ENCODE assay signal across 9 cellular contexts in genomic region chr20:3798908-3799248, GRCh38. TPM values are rescaled to one million over a fixed set of nuclear protein-coding genes. Genes with fewer than 3 reads are reported as not detected.
DNase-seq lines count a peak whose midpoint lies in the region; ATAC-seq, FAIRE-seq and TF ChIP-seq lines count a peak whose summit lies in the region.
"Had no signal": no experiment of that assay in that cellular context is flagged by ENCODE, and none has a peak within 500 bp of the region (broad histone marks: within the 10 kb centered on the region; RNA-seq: fewer than 3 reads in every experiment).

No MANE protein-coding gene starts in this region.

- H3K4me3 ChIP-seq in OCI-LY1 (ENCODE audit: low read depth, low read length, poor library complexity, severe bottlenecking) (peak overlapping the region; percentile 86), esophagus muscularis mucosa (no peak overlapping the region), sigmoid colon (no peak overlapping the region), body of pancreas (no peak overlapping the region)

- DNase-seq in GM19239 (ENCODE audit: insufficient read length, low spot score) = no peak
- DNase-seq in esophagus muscularis mucosa (ENCODE audit: extremely low spot score) = no peak
- DNase-seq in sigmoid colon = no peak
- no peak for DNase-seq in body of pancreas
- DNase-seq in iPS-NIHi11 (ENCODE audit: low spot score) = no peak
- DNase-seq in NCI-H1694 (lab: John Stamatoyannopoulos, UW) = no peak
- DNase-seq: activated CD4-positive, alpha-beta T cell treated with anti-CD3 and anti-CD28 coated beads for 1 hour had no signal

- peak overlapping the region; percentile 96 for H3K9ac ChIP-seq in OCI-LY1 (ENCODE audit: low read length)

- ATAC-seq in body of pancreas (no peak), HG02610 (IDR thresholded peaks at IDR 0.05; ENCODE audit: unreplicated experiment) (no peak)

- H3F3A ChIP-seq in OCI-LY1 (ENCODE audit: insufficient read depth, low read length) = no peaks in the 10 kb centered on the region

- H3K9me3 ChIP-seq in OCI-LY1 (ENCODE audit: low read length) (no peaks in the 10 kb centered on the region), esophagus muscularis mucosa (no peaks in the 10 kb centered on the region), sigmoid colon (no peaks in the 10 kb centered on the region), body of pancreas (no peaks in the 10 kb centered on the region)

- no peaks in the 10 kb centered on the region for H4K20me1 ChIP-seq in OCI-LY1 (ENCODE audit: insufficient read depth, low read length)

- H3K27ac ChIP-seq in OCI-LY1 (ENCODE audit: low read depth, low read length, poor library complexity, severe bottlenecking) (peak overlapping the region; percentile 95), esophagus muscularis mucosa (replicated peaks in 1 of 4) (peak overlapping the region; percentile 95 to 99 (median 98)), sigmoid colon (peak overlapping the region; percentile 47 to 99 (median 74)), body of pancreas (no peak overlapping the region)

- TF ChIP-seq POLR2A in esophagus muscularis mucosa (IDR thresholded peaks at IDR 0.05; ENCODE audit: low read depth) (no peak), sigmoid colon (IDR thresholded peaks at IDR 0.05) (no peak), body of pancreas (IDR thresholded peaks at IDR 0.05) (no peak)

- WGBS in esophagus muscularis mucosa = 93% methylated on average over 2 of the region's 3 CpGs
- 83 to 92% methylated on average over 3 of the region's 3 CpGs for WGBS in sigmoid colon, 2 donors
- 93 to 96% methylated on average over 2 to 3 of the region's 3 CpGs for WGBS in body of pancreas, 2 donors

- H3K4me1 ChIP-seq in OCI-LY1 (ENCODE audit: insufficient read depth, low read length, severe bottlenecking) = peaks cover 44% of the 10 kb centered on the region
- peaks cover 15 to 64% (median 57%) of the 10 kb centered on the region in 4 donors for H3K4me1 ChIP-seq in esophagus muscularis mucosa
- H3K4me1 ChIP-seq in sigmoid colon = peaks cover 0 to 50% (median 44%) of the 10 kb centered on the region in 4 donors
- H3K4me1 ChIP-seq in body of pancreas = peaks cover 28% of the 10 kb centered on the region

- no peak overlapping the region for H2AFZ ChIP-seq in OCI-LY1 (ENCODE audit: low read length)

- H3K9me2 ChIP-seq in OCI-LY1 (ENCODE audit: low read depth, low read length) = no peaks in the 10 kb centered on the region

- intact Hi-C loops in esophagus muscularis mucosa (cut with DNase I) = no loop called here
- intact Hi-C loops in sigmoid colon (cut with DNase I) = no loop called here
- intact Hi-C loops in body of pancreas (cut with DNase I) = no loop called here

- peak; percentile 73 for FAIRE-seq in GM19239 (lab: Jason Lieb, UNC)

- H3K36me3 ChIP-seq in OCI-LY1 (ENCODE audit: insufficient read depth, low read length) (peaks cover 40% of the 10 kb centered on the region), esophagus muscularis mucosa (peaks cover 32 to 61% (median 45%) of the 10 kb centered on the region in 4 donors), sigmoid colon (peaks cover 10 to 53% (median 40%) of the 10 kb centered on the region in 4 donors), body of pancreas (replicated peaks in 1 of 2; ENCODE audit: insufficient read depth in 1 of 2, low read depth in 2 of 2) (no peaks in the 10 kb centered on the region)

- no peak for TF ChIP-seq EP300 in esophagus muscularis mucosa (IDR thresholded peaks at IDR 0.05)
- TF ChIP-seq EP300 in sigmoid colon (IDR thresholded peaks at IDR 0.05) = no peak

- 0 out of 2 replicates have a peak, but pooled peaks cover 6% of the 10 kb centered on the region for H3K79me2 ChIP-seq in OCI-LY1 (ENCODE audit: insufficient read depth, low read length)

- TF ChIP-seq CTCF in OCI-LY1 (IDR thresholded peaks at IDR 0.05; ENCODE audit: low read length) (no peak), esophagus muscularis mucosa (IDR thresholded peaks at IDR 0.05) (no peak), sigmoid colon (IDR thresholded peaks at IDR 0.05) (no peak), body of pancreas (IDR thresholded peaks at IDR 0.05) (no peak)

- no peaks in the 10 kb centered on the region for H3K27me3 ChIP-seq in OCI-LY1 (ENCODE audit: insufficient read depth, low read length)
- no peaks in the 10 kb centered on the region for H3K27me3 ChIP-seq in esophagus muscularis mucosa
- H3K27me3 ChIP-seq in sigmoid colon = no peaks in the 10 kb centered on the region
- no peaks in the 10 kb centered on the region for H3K27me3 ChIP-seq in body of pancreas

- peak overlapping the region; percentile 95 for H3K4me2 ChIP-seq in OCI-LY1 (ENCODE audit: low read length)

RNA-seq across cellular contexts. Expression of gene CDC25B, which starts 2.8 kb away (rescaled TPM):
- 10 to 100 TPM; 29.9 to 43.1 (median 35.6) TPM for total RNA-seq in esophagus muscularis mucosa
- 10 to 100 TPM; 18.9 to 59.8 (median 26.9) TPM for total RNA-seq in sigmoid colon
- 10 to 100 TPM; 12.5 to 65.8 (median 13.8) TPM for polyA plus RNA-seq in sigmoid colon
- 10 to 100 TPM in 1 of 2 donors, 1 to 10 TPM in 1; 8.8 to 22.7 TPM for total RNA-seq in body of pancreas

RNA-seq across cellular contexts. Expression of gene CENPB, which starts 12.3 kb away (rescaled TPM):
- total RNA-seq in esophagus muscularis mucosa (100 to 1,000 TPM; 131 to 225 (median 199) TPM), sigmoid colon (10 to 100 TPM; 73.4 to 99.9 (median 84.3) TPM), body of pancreas (10 to 100 TPM; 57.9 to 61.0 TPM)
- polyA plus RNA-seq in sigmoid colon = 10 to 100 TPM; 52.7 to 71.4 (median 58.9) TPM

RNA-seq across cellular contexts. Expression of gene SPEF1, which starts 17.6 kb away (rescaled TPM):
- total RNA-seq in esophagus muscularis mucosa (under 1 TPM in 1 of 4 donors, not detected in 3; 0.50 TPM), sigmoid colon (under 1 TPM in 1 of 4 donors, not detected in 3; 0.81 TPM), body of pancreas (1 to 10 TPM in 1 of 2 donors, under 1 TPM in 1; 0.66 to 1.3 TPM)
- polyA plus RNA-seq in sigmoid colon = under 1 TPM in 1 of 3 donors, not detected in 2; 0.12 TPM

RNA-seq across cellular contexts. Expression of gene AP5S1, which starts 21.5 kb away (rescaled TPM):
- total RNA-seq in esophagus muscularis mucosa (10 to 100 TPM in 3 of 4 donors, 1 to 10 TPM in 1; 7.9 to 11.7 (median 11.2) TPM), sigmoid colon (10 to 100 TPM in 1 of 4 donors, 1 to 10 TPM in 3; 5.4 to 11.8 (median 7.3) TPM), body of pancreas (1 to 10 TPM; 4.9 to 5.3 TPM)
- 10 to 100 TPM; 10.8 to 14.5 (median 14.1) TPM for polyA plus RNA-seq in sigmoid colon

RNA-seq across cellular contexts. Expression of gene ADISSP, which starts 31.3 kb away (rescaled TPM):
- total RNA-seq in esophagus muscularis mucosa = 10 to 100 TPM; 56.5 to 96.1 (median 73.6) TPM
- total RNA-seq in sigmoid colon = 100 to 1,000 TPM in 1 of 4 donors, 10 to 100 TPM in 3; 53.2 to 116 (median 69.6) TPM
- polyA plus RNA-seq in sigmoid colon = 10 to 100 TPM; 15.7 to 38.1 (median 18.0) TPM
- total RNA-seq in body of pancreas = 10 to 100 TPM; 11.2 to 26.7 TPM

Comparison
In these comparisons a context has a peak if more than half of its experiments do, and no peak if none do; other contexts are left out.
1. H3K27ac ChIP-seq: peak in OCI-LY1 (single experiment), esophagus muscularis mucosa (4 of 4) and sigmoid colon (4 of 4); none in body of pancreas (0 of 4).